Comparison of ENCODE assay signal across 8 cellular contexts in genomic region chr5:120463026-120463770, GRCh38. TPM values are rescaled to one million over a fixed set of nuclear protein-coding genes. Genes with fewer than 3 reads are reported as not detected.
DNase-seq lines count a peak whose midpoint lies in the region; ATAC-seq lines count a peak whose summit lies in the region.

No MANE protein-coding gene starts in this region.

- peak overlapping the region; percentile 59 for H3K4me3 Mint-ChIP-seq in activated CD4-positive, alpha-beta T cell treated with anti-CD3 and anti-CD28 coated beads, Interleukin-2, amount 10 ng/mL, durations not matched to agents 24 days and 14 days
- peak overlapping the region; percentile 80 for H3K4me3 Mint-ChIP-seq in T-helper 17 cell
- H3K4me3 Mint-ChIP-seq in stimulated activated naive CD8-positive, alpha-beta T cell treated with anti-CD3 and anti-CD28 coated beads, Interleukin-15, amount 100 ng/mL, for 72 hours, result peak overlapping the region; percentile 44 to 67

- intact Hi-C loops in activated CD4-positive, alpha-beta T cell treated with anti-CD3 and anti-CD28 coated beads, Interleukin-2, amount 10 ng/mL, durations not matched to agents 24 days and 14 days (cut with micrococcal nuclease), result no loop called here

- H3K9me3 ChIP-seq in T-helper 17 cell (ENCODE audit: control insufficient read depth, low read length, poor library complexity, severe bottlenecking) (no peaks in the 10 kb centered on the region), iPS-20b (ENCODE audit: insufficient read depth, low read depth, low read length) (no peaks in the 10 kb centered on the region)

- no peaks in the 10 kb centered on the region for H3K36me3 Mint-ChIP-seq in activated CD4-positive, alpha-beta T cell treated with anti-CD3 and anti-CD28 coated beads, Interleukin-2, amount 10 ng/mL, durations not matched to agents 24 days and 14 days (ENCODE audit: low read depth)
- no peaks in the 10 kb centered on the region for H3K36me3 Mint-ChIP-seq in T-helper 17 cell (ENCODE audit: low read depth)

- no peak for DNase-seq in activated CD4-positive, alpha-beta T cell treated with anti-CD3 and anti-CD28 coated beads, Interleukin-2, amount 10 ng/mL, durations not matched to agents 24 days and 14 days
- DNase-seq in activated CD4-positive, alpha-beta T cell treated with anti-CD3 and anti-CD28 coated beads, Interleukin-2, amount 50 U/mL, for 4 hours, result no peak
- DNase-seq in T-helper 17 cell (no peak), NCI-H128 (lab: John Stamatoyannopoulos, UW; ENCODE audit: unreplicated experiment) (no peak), putamen (ENCODE audit: low spot score) (no peak)
- no peak for DNase-seq in stimulated activated naive CD8-positive, alpha-beta T cell treated with anti-CD3 and anti-CD28 coated beads, Interleukin-15, amount 100 ng/mL, for 72 hours

- peak overlapping the region; percentile 78; the same call in 1 of the 2 replicates for H3K4me3 ChIP-seq in iPS-20b (ENCODE audit: low read length)

- H3K9me3 Mint-ChIP-seq in activated CD4-positive, alpha-beta T cell treated with anti-CD3 and anti-CD28 coated beads, Interleukin-2, amount 10 ng/mL, durations not matched to agents 24 days and 14 days, result no peaks in the 10 kb centered on the region
- H3K9me3 Mint-ChIP-seq in stimulated activated naive CD8-positive, alpha-beta T cell treated with anti-CD3 and anti-CD28 coated beads, Interleukin-15, amount 100 ng/mL, for 72 hours, result no peaks in the 10 kb centered on the region

- H3K36me3 ChIP-seq in iPS-20b (ENCODE audit: insufficient read depth, low read depth, low read length), result no peaks in the 10 kb centered on the region

- H3K27ac Mint-ChIP-seq in activated CD4-positive, alpha-beta T cell treated with anti-CD3 and anti-CD28 coated beads, Interleukin-2, amount 10 ng/mL, durations not matched to agents 24 days and 14 days, result no peak overlapping the region
- no peak overlapping the region for H3K27ac Mint-ChIP-seq in T-helper 17 cell
- no peak overlapping the region for H3K27ac Mint-ChIP-seq in stimulated activated naive CD8-positive, alpha-beta T cell treated with anti-CD3 and anti-CD28 coated beads, Interleukin-15, amount 100 ng/mL, for 72 hours

- H3K27me3 ChIP-seq in iPS-20b (ENCODE audit: insufficient read depth, low read length), result peaks cover 53% of the 10 kb centered on the region

- H3K27ac ChIP-seq in iPS-20b (ENCODE audit: low read length), result no peak overlapping the region

- H3K4me1 Mint-ChIP-seq in activated CD4-positive, alpha-beta T cell treated with anti-CD3 and anti-CD28 coated beads, Interleukin-2, amount 10 ng/mL, durations not matched to agents 24 days and 14 days, result peaks cover 9% of the 10 kb centered on the region
- H3K4me1 Mint-ChIP-seq in T-helper 17 cell, result peaks cover 2% of the 10 kb centered on the region
- H3K4me1 Mint-ChIP-seq in stimulated activated naive CD8-positive, alpha-beta T cell treated with anti-CD3 and anti-CD28 coated beads, Interleukin-15, amount 100 ng/mL, for 72 hours, result peaks cover 25% of the 10 kb centered on the region

- H3K9ac ChIP-seq in iPS-20b (ENCODE audit: low read depth, low read length), result no peak overlapping the region

- H3K27me3 Mint-ChIP-seq in activated CD4-positive, alpha-beta T cell treated with anti-CD3 and anti-CD28 coated beads, Interleukin-2, amount 10 ng/mL, durations not matched to agents 24 days and 14 days, result peaks cover 53% of the 10 kb centered on the region
- peaks cover 30% of the 10 kb centered on the region for H3K27me3 Mint-ChIP-seq in T-helper 17 cell
- H3K27me3 Mint-ChIP-seq in stimulated activated naive CD8-positive, alpha-beta T cell treated with anti-CD3 and anti-CD28 coated beads, Interleukin-15, amount 100 ng/mL, for 72 hours, result peaks cover 50% of the 10 kb centered on the region

- H3K4me1 ChIP-seq in iPS-20b (ENCODE audit: insufficient read depth, low read length), result no peaks in the 10 kb centered on the region; the same call in 1 of the 2 replicates

- ATAC-seq in T-helper 17 cell (no peak), HG02970 (IDR thresholded peaks at IDR 0.05; ENCODE audit: low FRiP score, unreplicated experiment) (no peak)
- no peak for ATAC-seq in stimulated activated naive CD8-positive, alpha-beta T cell treated with anti-CD3 and anti-CD28 coated beads, Interleukin-15, amount 100 ng/mL, for 72 hours

RNA-seq across cellular contexts. Expression of gene PRR16, which starts 0.9 kb away (rescaled TPM):
- not detected in 2 replicates for total RNA-seq in activated CD4-positive, alpha-beta T cell treated with anti-CD3 and anti-CD28 coated beads, Interleukin-2, amount 10 ng/mL, durations not matched to agents 24 days and 14 days
- total RNA-seq in T-helper 17 cell, result not detected
